20 cellular contexts compared by ENCODE assay signal in genomic region chr11:74721479-74721835, GRCh38. TPM values are rescaled to one million over a fixed set of nuclear protein-coding genes. Genes with fewer than 3 reads are reported as not detected.
DNase-seq lines count a peak whose midpoint lies in the region; ATAC-seq and TF ChIP-seq lines count a peak whose summit lies in the region.
"Had no signal": no experiment of that assay in that cellular context is flagged by ENCODE, and none has a peak within 500 bp of the region (broad histone marks: within the 10 kb centered on the region; RNA-seq: fewer than 3 reads in every experiment).

No MANE protein-coding gene starts in this region.

- H3K9ac ChIP-seq in skeletal muscle tissue (ENCODE audit: low read depth in 1 of 3, low read length in 3 of 3), result no peak overlapping the region
- H3K9ac ChIP-seq: SK-N-SH had no signal

- H3K4me1 Mint-ChIP-seq in activated T-cell treated with anti-CD3 and anti-CD28 coated beads, Interleukin-2, amount 50 U/mL, for 4 hours (ENCODE audit: low read depth), result peaks cover 1% of the 10 kb centered on the region

- H3K27me3 ChIP-seq in dorsolateral prefrontal cortex (no peaks in the 10 kb centered on the region), layer of hippocampus (ENCODE audit: control insufficient read depth, insufficient read depth, low read length) (no peaks in the 10 kb centered on the region), skeletal muscle tissue (ENCODE audit: control insufficient read depth in 3 of 3, insufficient read depth in 3 of 3, low read length in 3 of 3) (no peaks in the 10 kb centered on the region), HAP-1 (ENCODE audit: low read depth) (no peaks in the 10 kb centered on the region)

- no peaks in the 10 kb centered on the region for H3K36me3 Mint-ChIP-seq in activated T-cell treated with anti-CD3 and anti-CD28 coated beads, Interleukin-2, amount 50 U/mL, for 4 hours (ENCODE audit: insufficient read depth)
- H3K36me3 Mint-ChIP-seq: activated CD4-positive, alpha-beta memory T cell treated with anti-CD3 and anti-CD28 coated beads for 36 hours; WTC11 had no signal

- H3K4me3 ChIP-seq in dorsolateral prefrontal cortex, result no peak overlapping the region
- H3K4me3 ChIP-seq in skeletal muscle tissue (ENCODE audit: low read length in 3 of 3), result no peak overlapping the region
- no peak overlapping the region for H3K4me3 ChIP-seq in HAP-1

- TF ChIP-seq CTCF in dorsolateral prefrontal cortex (IDR thresholded peaks at IDR 0.05 in 54 of 56, conservative IDR thresholded peaks at IDR 0.05 in 2 of 56; ENCODE audit: low read depth in 1 of 56, partially characterized antibody in 56 of 56), result no peak

- H3K36me3 ChIP-seq in skeletal muscle tissue (ENCODE audit: control insufficient read depth in 3 of 3, insufficient read depth in 3 of 3, low read length in 3 of 3) (no peaks in the 10 kb centered on the region), HAP-1 (replicated peaks) (no peaks in the 10 kb centered on the region)

- ATAC-seq in activated T-cell treated with anti-CD3 and anti-CD28 coated beads, Interleukin-2, amount 50 U/mL, for 4 hours, result no peak
- ATAC-seq in HG03045 (IDR thresholded peaks at IDR 0.05; ENCODE audit: unreplicated experiment), result no peak
- ATAC-seq: HepG2; stimulated activated naive CD8-positive, alpha-beta T cell treated with anti-CD3 and anti-CD28 coated beads, Interleukin-15, Interleukin-2, amounts not matched to agents 100 U/mL and 50 U/mL, for 24 hours had no signal

- peak overlapping the region in 57 of 59 donors; percentile 44 to 96 (median 87) for H3K27ac ChIP-seq in dorsolateral prefrontal cortex
- H3K27ac ChIP-seq in layer of hippocampus (ENCODE audit: low read depth, low read length), result peak overlapping the region; percentile 79
- H3K27ac ChIP-seq in skeletal muscle tissue (ENCODE audit: low read depth, low read length), result peak overlapping the region; percentile 57

- H3K4me3 Mint-ChIP-seq in activated T-cell treated with anti-CD3 and anti-CD28 coated beads, Interleukin-2, amount 50 U/mL, for 4 hours, result no peak overlapping the region
- H3K4me3 Mint-ChIP-seq: activated CD4-positive, alpha-beta memory T cell treated with anti-CD3 and anti-CD28 coated beads for 36 hours; activated naive CD4-positive, alpha-beta T cell treated with anti-CD3 and anti-CD28 coated beads for 36 hours; HFFc6; nephron progenitor cell; WTC11 had no signal

- H3K4me1 ChIP-seq in skeletal muscle tissue (ENCODE audit: control insufficient read depth in 3 of 3, insufficient read depth in 3 of 3, low read length in 3 of 3) (peaks cover 16 to 25% (median 22%) of the 10 kb centered on the region in 3 donors), HAP-1 (peaks cover 8% of the 10 kb centered on the region; the same call in 1 of the 2 replicates)

- intact Hi-C loops in dorsolateral prefrontal cortex (cut with DNase I), result loop anchor here in 1 of 2 donors (10.0 kb wide), 1 partner anchor 127 kb away; the partner anchor contains the start of gene POLD3

- in situ Hi-C loops in G401 (cut with HindIII; ENCODE audit: low sequenced_read_pairs), result no loop called here
- in situ Hi-C loops in HAP-1 (cut with MboI; ENCODE audit: low sequenced_read_pairs), result no loop called here

- H3K9me3 ChIP-seq in skeletal muscle tissue (ENCODE audit: control insufficient read depth in 3 of 3, low read length in 3 of 3), result no peaks in the 10 kb centered on the region
- no peaks in the 10 kb centered on the region for H3K9me3 ChIP-seq in HAP-1
- H3K9me3 ChIP-seq: SK-N-SH had no signal

- DNase-seq in G401 (ENCODE audit: low spot score) (peak; percentile 84), dorsolateral prefrontal cortex (peak in 1 of 10 donors; percentile 74), NCI-H345 treated with DMSO at 0.1 percent for 48 hours (lab: John Stamatoyannopoulos, UW; ENCODE audit: unreplicated experiment) (no peak), HAP-1 (ENCODE audit: low spot score in 2 of 2) (no peak)
- DNase-seq in activated T-cell treated with anti-CD3 and anti-CD28 coated beads, Interleukin-2, amount 50 U/mL, for 4 hours, result no peak
- DNase-seq: activated CD4-positive, alpha-beta memory T cell treated with anti-CD3 and anti-CD28 coated beads for 36 hours; activated naive CD4-positive, alpha-beta T cell treated with anti-CD3 and anti-CD28 coated beads for 36 hours; HFFc6; NCI-H1105; NCI-H2081; nephron progenitor cell; NK-92 treated with Interleukin-12 subunit alpha and Interleukin-12 subunit beta, amount 100 ng/mL, for 24 hours; SK-N-SH; stimulated activated CD4-positive, alpha-beta T cell treated with anti-CD3 and anti-CD28 coated beads, Interleukin-4, amount 100 ng/mL, for 1 hour; stimulated activated naive CD8-positive, alpha-beta T cell treated with anti-CD3 and anti-CD28 coated beads, Interleukin-15, Interleukin-2, amounts not matched to agents 100 U/mL and 50 U/mL, for 24 hours had no signal

- peaks cover 8% of the 10 kb centered on the region for H3K27me3 Mint-ChIP-seq in activated T-cell treated with anti-CD3 and anti-CD28 coated beads, Interleukin-2, amount 50 U/mL, for 4 hours (ENCODE audit: low read depth)

- H3K9me3 Mint-ChIP-seq in activated T-cell treated with anti-CD3 and anti-CD28 coated beads, Interleukin-2, amount 50 U/mL, for 4 hours, result no peaks in the 10 kb centered on the region
- H3K9me3 Mint-ChIP-seq: activated CD4-positive, alpha-beta memory T cell treated with anti-CD3 and anti-CD28 coated beads for 36 hours; activated naive CD4-positive, alpha-beta T cell treated with anti-CD3 and anti-CD28 coated beads for 36 hours; HFFc6; nephron progenitor cell; WTC11 had no signal

RNA-seq across cellular contexts. Expression of gene CHRDL2, which starts 9.8 kb away (rescaled TPM):
- total RNA-seq in G401 (2014; rRNA removed; shearing (Covaris generic)), result not detected in 2 replicates
- total RNA-seq in dorsolateral prefrontal cortex (1 to 10 TPM in 15 of 120 experiments, under 1 TPM in 34, not detected in 71; 0.27 to 3.1 (median 0.79) TPM), skeletal muscle tissue (0.52 TPM)
- total RNA-seq in activated T-cell treated with anti-CD3 and anti-CD28 coated beads, Interleukin-2, amount 50 U/mL, for 4 hours, result not detected
- total RNA-seq: activated CD4-positive, alpha-beta memory T cell treated with anti-CD3 and anti-CD28 coated beads for 36 hours; activated naive CD4-positive, alpha-beta T cell treated with anti-CD3 and anti-CD28 coated beads for 36 hours; HepG2; HFFc6 had no signal

RNA-seq across cellular contexts. Expression of gene RNF169, which starts 27.2 kb away (rescaled TPM):
- total RNA-seq in G401 (2014; rRNA removed; shearing (Covaris generic)), result 6.4 and 10.9 TPM in 2 replicates
- total RNA-seq in dorsolateral prefrontal cortex (10 to 100 TPM; 13.4 to 32.9 (median 19.4) TPM), skeletal muscle tissue (18.3 TPM)
- 10 to 100 TPM; 11.4 to 12.4 (median 11.9) TPM for total RNA-seq in activated T-cell treated with anti-CD3 and anti-CD28 coated beads, Interleukin-2, amount 50 U/mL, for 4 hours
